Comparison of ENCODE assay signal across 10 cellular contexts in genomic region chr1:41537788-41538351, GRCh38. TPM values are rescaled to one million over a fixed set of nuclear protein-coding genes. Genes with fewer than 3 reads are reported as not detected.
DNase-seq lines count a peak whose midpoint lies in the region; ATAC-seq and TF ChIP-seq lines count a peak whose summit lies in the region.
"Had no signal": no experiment of that assay in that cellular context is flagged by ENCODE, and none has a peak within 500 bp of the region (broad histone marks: within the 10 kb centered on the region; RNA-seq: fewer than 3 reads in every experiment).

No MANE protein-coding gene starts in this region.

- no peak overlapping the region for H3K27ac Mint-ChIP-seq in activated CD8-positive, alpha-beta T cell treated with anti-CD3 and anti-CD28 coated beads, Interleukin-2, amount 10 ng/mL, durations not matched to agents 7 days and 5 days

- no peak for TF ChIP-seq POLR2A in sigmoid colon (IDR thresholded peaks at IDR 0.05)

- POLR2A ChIA-PET in activated CD8-positive, alpha-beta T cell treated with anti-CD3 and anti-CD28 coated beads, Interleukin-2, amount 10 ng/mL, durations not matched to agents 7 days and 5 days (lab: Charles Lee), result no interaction called here

- no peaks in the 10 kb centered on the region for H3K9me3 ChIP-seq in sigmoid colon
- H3K9me3 ChIP-seq: tibial nerve had no signal

- peaks cover 0 to 20% (median 14%) of the 10 kb centered on the region in 4 donors for H3K4me1 ChIP-seq in sigmoid colon

- CTCF ChIA-PET in activated CD8-positive, alpha-beta T cell treated with anti-CD3 and anti-CD28 coated beads, Interleukin-2, amount 10 ng/mL, durations not matched to agents 7 days and 5 days (lab: Charles Lee), result no interaction called here

- H3K27me3 ChIP-seq in sigmoid colon, result no peaks in the 10 kb centered on the region
- H3K27me3 ChIP-seq: tibial nerve had no signal

- H3K4me3 ChIP-seq in sigmoid colon, result no peak overlapping the region
- H3K4me3 ChIP-seq: tibial nerve had no signal

- H3K36me3 ChIP-seq in sigmoid colon, result no peaks in the 10 kb centered on the region
- H3K36me3 ChIP-seq: tibial nerve had no signal

- ATAC-seq in HG02623 (IDR thresholded peaks at IDR 0.05; ENCODE audit: unreplicated experiment) (no peak), GM18907 (IDR thresholded peaks at IDR 0.05; ENCODE audit: unreplicated experiment) (no peak)
- ATAC-seq in activated CD8-positive, alpha-beta T cell treated with anti-CD3 and anti-CD28 coated beads, Interleukin-2, amount 10 ng/mL, durations not matched to agents 7 days and 5 days, result no peak

- H3K9me3 Mint-ChIP-seq in activated CD8-positive, alpha-beta T cell treated with anti-CD3 and anti-CD28 coated beads, Interleukin-2, amount 10 ng/mL, durations not matched to agents 7 days and 5 days (ENCODE audit: insufficient read depth), result no peaks in the 10 kb centered on the region

- no peaks in the 10 kb centered on the region for H3K36me3 Mint-ChIP-seq in activated CD8-positive, alpha-beta T cell treated with anti-CD3 and anti-CD28 coated beads, Interleukin-2, amount 10 ng/mL, durations not matched to agents 7 days and 5 days (ENCODE audit: low read depth)

- TF ChIP-seq EP300 in sigmoid colon (IDR thresholded peaks at IDR 0.05), result no peak

- intact Hi-C loops in sigmoid colon (cut with DNase I), result no loop called here

- H3K4me1 Mint-ChIP-seq in activated CD8-positive, alpha-beta T cell treated with anti-CD3 and anti-CD28 coated beads, Interleukin-2, amount 10 ng/mL, durations not matched to agents 7 days and 5 days (ENCODE audit: low read depth), result peaks cover 2% of the 10 kb centered on the region

- H3K27ac ChIP-seq in sigmoid colon, result no peak overlapping the region
- H3K27ac ChIP-seq: tibial nerve had no signal

- H3K27me3 Mint-ChIP-seq in activated CD8-positive, alpha-beta T cell treated with anti-CD3 and anti-CD28 coated beads, Interleukin-2, amount 10 ng/mL, durations not matched to agents 7 days and 5 days (ENCODE audit: low read depth), result no peaks in the 10 kb centered on the region

- 17 to 45% methylated on average over 10 of the region's 10 CpGs for WGBS in sigmoid colon, 2 donors

- TF ChIP-seq CTCF in sigmoid colon (IDR thresholded peaks at IDR 0.05), result no peak

- DNase-seq in GOT3 (lab: John Stamatoyannopoulos, UW), result peak; percentile 61
- peak; percentile 72 for DNase-seq in NCI-H69 (lab: John Stamatoyannopoulos, UW)
- DNase-seq in fibroblast of peridontal ligament (ENCODE audit: extremely low read depth), result peak; percentile 68
- DNase-seq in sigmoid colon, result peak; percentile 71
- DNase-seq in activated CD8-positive, alpha-beta T cell treated with anti-CD3 and anti-CD28 coated beads, Interleukin-2, amount 10 ng/mL, durations not matched to agents 7 days and 5 days, result no peak
- no peak for DNase-seq in C1 segment of cervical spinal cord (lab: John Stamatoyannopoulos, UW)
- DNase-seq: activated naive CD4-positive, alpha-beta T cell treated with Interleukin-2 at 50 U/mL for 16 hours had no signal

- no peak overlapping the region for H3K4me3 Mint-ChIP-seq in activated CD8-positive, alpha-beta T cell treated with anti-CD3 and anti-CD28 coated beads, Interleukin-2, amount 10 ng/mL, durations not matched to agents 7 days and 5 days

RNA-seq across cellular contexts. Expression of gene EDN2, which starts 53.4 kb away (rescaled TPM):
- 1 to 10 TPM in 1 of 4 donors, not detected in 3; 2.2 TPM for total RNA-seq in sigmoid colon
- 1 to 10 TPM in 1 of 3 donors, under 1 TPM in 2; 0.57 to 4.8 (median 0.92) TPM for polyA plus RNA-seq in sigmoid colon
- total RNA-seq in activated CD8-positive, alpha-beta T cell treated with anti-CD3 and anti-CD28 coated beads, Interleukin-2, amount 10 ng/mL, durations not matched to agents 7 days and 5 days, result not detected

Comparison
In these comparisons a context has a peak if more than half of its experiments do, and no peak if none do; other contexts are left out.
1. DNase-seq: peak in GOT3 (single experiment), NCI-H69 (single experiment), fibroblast of peridontal ligament (single experiment) and sigmoid colon (single experiment); none in activated CD8-positive, alpha-beta T cell treated with anti-CD3 and anti-CD28 coated beads, Interleukin-2, amount 10 ng/mL, durations not matched to agents 7 days and 5 days (single experiment) and C1 segment of cervical spinal cord (0 of 14).